ENCODE assay signal across 7 cellular contexts in genomic region chr1:153203130-153203529, GRCh38. TPM values are rescaled to one million over a fixed set of nuclear protein-coding genes. Genes with fewer than 3 reads are reported as not detected.
"Had no signal": no experiment of that assay in that cellular context is flagged by ENCODE, and none has a peak within 500 bp of the region (broad histone marks: within the 10 kb centered on the region; RNA-seq: fewer than 3 reads in every experiment).

LELP1 (plus strand) TSS chr1:153203430; CDS start chr1:153204708, 1,278 bp downstream.

- H3K27ac ChIP-seq: KMS-11 had no signal

- H3K9ac ChIP-seq: KMS-11 had no signal

- DNase-seq: GOT3, H9, HCEC 1CT, KBM-7 had no signal

- H3K4me2 ChIP-seq: KMS-11 had no signal

RNA-seq across cellular contexts. Expression of gene LELP1, which starts in this region (rescaled TPM):
- total RNA-seq: H9, HT-29 had no signal
- polyA plus RNA-seq: IgD-negative memory B cell had no signal
